Comparison of ENCODE assay signal across 22 cellular contexts in the genomic region with DNA sequence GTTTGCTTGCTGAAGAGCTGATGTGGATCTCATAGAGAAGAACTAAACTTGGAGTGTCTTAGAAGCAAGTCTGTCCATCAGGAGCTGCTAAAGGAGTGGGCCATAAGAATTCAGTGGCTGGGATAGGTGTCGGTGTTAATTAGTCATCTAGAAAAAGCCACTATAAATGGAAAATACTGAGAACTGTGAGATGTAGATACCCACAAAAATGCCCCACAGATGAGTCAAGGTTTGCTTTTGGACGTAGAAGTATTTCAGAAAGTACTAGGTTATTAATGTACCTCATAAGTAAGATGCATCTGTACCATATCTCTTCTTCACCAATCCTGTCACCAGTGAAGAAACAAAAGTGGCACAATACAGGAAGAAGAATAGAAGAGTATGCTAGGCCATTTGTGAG.
DNase-seq lines count a peak whose midpoint lies in the region; FAIRE-seq and TF ChIP-seq lines count a peak whose summit lies in the region.
"Had no signal": no experiment of that assay in that cellular context is flagged by ENCODE, and none has a peak within 500 bp of the region (broad histone marks: within the 10 kb centered on the region; RNA-seq: fewer than 3 reads in every experiment).

No MANE protein-coding gene starts in this region.

- FAIRE-seq in astrocyte (lab: Jason Lieb, UNC), result no peak
- FAIRE-seq: GM12892, GM18507, HepG2 had no signal

- H3K27me3 ChIP-seq in mammary epithelial cell (ENCODE audit: insufficient read depth, low read length) (no peaks in the 10 kb centered on the region), astrocyte (ENCODE audit: insufficient read depth, low read length) (no peaks in the 10 kb centered on the region), spleen (replicated peaks in 1 of 7) (no peaks in the 10 kb centered on the region)
- H3K27me3 ChIP-seq: MG63 had no signal

- H3K27ac ChIP-seq in mammary epithelial cell (ENCODE audit: insufficient read depth, low read depth, low read length) (no peak overlapping the region), astrocyte (ENCODE audit: low read depth, low read length) (no peak overlapping the region), spleen (no peak overlapping the region)
- H3K27ac ChIP-seq: PC-9 had no signal

- CTCF ChIA-PET in mammary epithelial cell (lab: Charles Lee; ENCODE audit: low non-redundant PET) (no interaction called here), MCF 10A (lab: Yijun Ruan, JAX) (no interaction called here), HEK293T (lab: Yijun Ruan, JAX) (no interaction called here)

- H2AFZ ChIP-seq in mammary epithelial cell (ENCODE audit: low read depth, low read length) (no peak overlapping the region), astrocyte (ENCODE audit: low read depth, low read length) (no peak overlapping the region)
- H2AFZ ChIP-seq: PC-9 had no signal

- WGBS in mammary epithelial cell (ENCODE audit: low coverage, missing lambda C conversion rate), result 0% methylated on average over 1 of the region's 2 CpGs
- 65 to 91% (median 82%) methylated on average over 2 of the region's 2 CpGs for WGBS in spleen, 5 donors

- H3K27me3 Mint-ChIP-seq in MCF 10A (ENCODE audit: insufficient read depth, unreplicated experiment) (no peaks in the 10 kb centered on the region), astrocyte (ENCODE audit: low read depth, unreplicated experiment) (peaks cover 1% of the 10 kb centered on the region), mesothelial cell of epicardium (ENCODE audit: low read depth) (no peaks in the 10 kb centered on the region)
- H3K27me3 Mint-ChIP-seq: CD8-positive, alpha-beta memory T cell had no signal

- TF ChIP-seq CTCF in mammary epithelial cell (conservative IDR thresholded peaks at IDR 0.05 in 1 of 2, IDR thresholded peaks at IDR 0.05 in 1 of 2; ENCODE audit: extremely low read depth in 1 of 2, insufficient read depth in 1 of 2, low read depth in 1 of 2, low read length in 2 of 2) (no peak), MCF 10A (IDR thresholded peaks at IDR 0.05; ENCODE audit: unreplicated experiment) (no peak), astrocyte (IDR thresholded peaks at IDR 0.05; ENCODE audit: insufficient read depth, low read depth, low read length) (no peak), mesothelial cell of epicardium (IDR thresholded peaks at IDR 0.05; ENCODE audit: unreplicated experiment) (no peak), spleen (IDR thresholded peaks at IDR 0.05 in 8 of 11, conservative IDR thresholded peaks at IDR 0.05 in 3 of 11) (no peak)

- intact Hi-C loops in mammary epithelial cell (cut with micrococcal nuclease) (no loop called here), MCF 10A (cut with micrococcal nuclease) (no loop called here), spleen (cut with DNase I; ENCODE audit: low total_unique reads) (no loop called here)

- H3K9me3 ChIP-seq in mammary epithelial cell (replicated peaks; ENCODE audit: insufficient read depth, low read length) (no peaks in the 10 kb centered on the region), astrocyte (ENCODE audit: insufficient read depth, low read depth, low read length) (no peaks in the 10 kb centered on the region), spleen (peaks cover 0 to 6% (median 0%) of the 10 kb centered on the region in 8 donors)
- H3K9me3 ChIP-seq: MG63 had no signal

- H3K4me3 ChIP-seq in mammary epithelial cell (replicated peaks in 1 of 3; ENCODE audit: insufficient read depth in 1 of 3, low read depth in 2 of 3, low read length in 3 of 3) (no peak overlapping the region), astrocyte (ENCODE audit: insufficient read depth, low read depth, low read length) (no peak overlapping the region), spleen (no peak overlapping the region)
- H3K4me3 ChIP-seq: MG63, PC-9 had no signal

- H3K4me2 ChIP-seq in mammary epithelial cell (ENCODE audit: insufficient read depth, low read depth, low read length), result no peak overlapping the region
- no peak overlapping the region for H3K4me2 ChIP-seq in astrocyte (ENCODE audit: low read length)
- H3K4me2 ChIP-seq: PC-9 had no signal

- dilution Hi-C loops in mammary epithelial cell (cut with HindIII; ENCODE audit: low sequenced_read_pairs), result no loop called here

- peaks cover 12% of the 10 kb centered on the region for H3K4me1 Mint-ChIP-seq in MCF 10A (ENCODE audit: insufficient read depth, unreplicated experiment)
- H3K4me1 Mint-ChIP-seq in astrocyte (ENCODE audit: low read depth, unreplicated experiment), result peaks cover 4% of the 10 kb centered on the region
- peaks cover 38% of the 10 kb centered on the region for H3K4me1 Mint-ChIP-seq in mesothelial cell of epicardium
- H3K4me1 Mint-ChIP-seq: CD8-positive, alpha-beta memory T cell had no signal

- POLR2A ChIA-PET in MCF 10A (lab: Yijun Ruan, JAX) (no interaction called here), HEK293T (lab: Yijun Ruan, JAX) (no interaction called here)

- H3K36me3 Mint-ChIP-seq in MCF 10A (ENCODE audit: insufficient read depth, unreplicated experiment) (no peaks in the 10 kb centered on the region), astrocyte (ENCODE audit: low read depth, unreplicated experiment) (no peaks in the 10 kb centered on the region), mesothelial cell of epicardium (peaks cover 19% of the 10 kb centered on the region)
- H3K36me3 Mint-ChIP-seq: CD8-positive, alpha-beta memory T cell had no signal

- no peak for TF ChIP-seq POLR2A in spleen (IDR thresholded peaks at IDR 0.05)

- H3K9ac ChIP-seq in mammary epithelial cell (ENCODE audit: insufficient read depth, low read length), result no peak overlapping the region
- no peak overlapping the region for H3K9ac ChIP-seq in astrocyte (ENCODE audit: low read length)

- H3K4me3 Mint-ChIP-seq in MCF 10A (ENCODE audit: unreplicated experiment) (no peak overlapping the region), astrocyte (ENCODE audit: unreplicated experiment) (no peak overlapping the region), mesothelial cell of epicardium (no peak overlapping the region)
- H3K4me3 Mint-ChIP-seq: CD8-positive, alpha-beta memory T cell had no signal

- BruUV-seq in mammary epithelial cell (replicated peaks; lab: Mats Ljungman, UMichigan) (no TSS peak), MCF 10A (replicated peaks; lab: Mats Ljungman, UMichigan) (no TSS peak)

- peaks cover 6% of the 10 kb centered on the region for H3K9me3 Mint-ChIP-seq in MCF 10A (ENCODE audit: unreplicated experiment)
- H3K9me3 Mint-ChIP-seq in astrocyte (ENCODE audit: unreplicated experiment), result peaks cover 7% of the 10 kb centered on the region
- H3K9me3 Mint-ChIP-seq in mesothelial cell of epicardium, result peaks cover 21% of the 10 kb centered on the region

- H4K20me1 ChIP-seq in mammary epithelial cell (ENCODE audit: insufficient read depth, low read length), result no peaks in the 10 kb centered on the region
- no peaks in the 10 kb centered on the region for H4K20me1 ChIP-seq in astrocyte (ENCODE audit: insufficient read depth, low read length)

- DNase-seq in mammary epithelial cell (peak; percentile 43), MCF 10A (ENCODE audit: unreplicated experiment) (no peak), astrocyte (ENCODE audit: low read depth) (peak; percentile 29), mesothelial cell of epicardium (ENCODE audit: low spot score in 2 of 2, unreplicated experiment in 2 of 2) (no peak), MV-4-11 (lab: John Stamatoyannopoulos, UW) (no peak), HEK293T (ENCODE audit: extremely low spot score) (no peak), spleen (no peak)
- DNase-seq: C1 segment of cervical spinal cord; CD8-positive, alpha-beta memory T cell; DMS53; GOT3; KG1; MG63; NCI-H1092; NCI-H1436 treated with DMSO at 0.1 percent for 48 hours; NCI-H2029; NCI-H345; NCI-H526 had no signal

- H3K36me3 ChIP-seq in mammary epithelial cell (ENCODE audit: insufficient read depth, low read length) (no peaks in the 10 kb centered on the region), astrocyte (ENCODE audit: insufficient read depth, low read length) (no peaks in the 10 kb centered on the region), spleen (no peaks in the 10 kb centered on the region)
- H3K36me3 ChIP-seq: MG63 had no signal

- H3K27ac Mint-ChIP-seq in MCF 10A (ENCODE audit: low read depth, unreplicated experiment) (no peak overlapping the region), astrocyte (ENCODE audit: unreplicated experiment) (peak overlapping the region; percentile 19), mesothelial cell of epicardium (peak overlapping the region; percentile 76)
- H3K27ac Mint-ChIP-seq: CD8-positive, alpha-beta memory T cell had no signal

- peaks cover 9% of the 10 kb centered on the region for H3K4me1 ChIP-seq in mammary epithelial cell (ENCODE audit: insufficient read depth, low read length)
- H3K4me1 ChIP-seq in astrocyte (ENCODE audit: insufficient read depth, low read length), result no peaks in the 10 kb centered on the region
- no peaks in the 10 kb centered on the region for H3K4me1 ChIP-seq in spleen

- H3K79me2 ChIP-seq in mammary epithelial cell (ENCODE audit: insufficient read depth, low read length) (no peaks in the 10 kb centered on the region), astrocyte (ENCODE audit: insufficient read depth, low read length) (no peaks in the 10 kb centered on the region)

- in situ Hi-C loops in mammary epithelial cell (cut with MboI; ENCODE audit: low sequenced_read_pairs in 2 of 2), result no loop called here

TF ChIP-seq in HEK293T, 16 proteins besides CTCF, POLR2A, EP300 and RAD21:
- TF ChIP-seq ARNT (IDR thresholded peaks at IDR 0.05) (no peak), TARDBP (IDR thresholded peaks at IDR 0.05) (no peak), FOXK2 (IDR thresholded peaks at IDR 0.05) (no peak), ELF4 (IDR thresholded peaks at IDR 0.05) (no peak), HDGF (IDR thresholded peaks at IDR 0.05; ENCODE audit: borderline replicate concordance) (no peak), FOXM1 (IDR thresholded peaks at IDR 0.05; ENCODE audit: borderline replicate concordance) (no peak), SUZ12 (IDR thresholded peaks at IDR 0.05) (no peak), ZNF384 (IDR thresholded peaks at IDR 0.05) (no peak)
TF ChIP-seq in HEK293T: peak in this region for 0.

Comparison
In these comparisons a context has a peak if more than half of its experiments do, and no peak if none do; other contexts are left out.
1. DNase-seq: peak in mammary epithelial cell (single experiment) and astrocyte (single experiment); none in MCF 10A (single experiment), mesothelial cell of epicardium (0 of 2), MV-4-11 (single experiment), HEK293T (single experiment) and spleen (single experiment).